10 cellular contexts compared by ENCODE assay signal in genomic region chr12:46160081-46160980, GRCh38.
A peak's percentile ranks its signal among the peaks of the same experiment; 100 is the strongest.
DNase-seq lines count a peak whose midpoint lies in the region; ATAC-seq and TF ChIP-seq lines count a peak whose summit lies in the region.
"Had no signal": no experiment of that assay in that cellular context is flagged by ENCODE, and none has a peak within 500 bp of the region (broad histone marks: within the 10 kb centered on the region; RNA-seq: fewer than 3 reads in every experiment).

No MANE protein-coding gene starts in this region.

- 0 out of 2 replicates have a peak overlapping the region, but pooled peaks have one; percentile 48 for H2AFZ ChIP-seq in OCI-LY1 (ENCODE audit: low read length)

- DNase-seq in HEK293T (ENCODE audit: extremely low spot score) (peak; percentile 40), foreskin fibroblast (peak; percentile 61 to 64), foreskin melanocyte (no peak)
- DNase-seq: activated naive CD8-positive, alpha-beta T cell treated with anti-CD3 and anti-CD28 coated beads, Interleukin-2, amount 10 ng/mL, durations not matched to agents 7 days and 5 days had no signal

- H3K4me3 ChIP-seq in OCI-LY1 (ENCODE audit: low read depth, low read length, poor library complexity, severe bottlenecking) (no peak overlapping the region), foreskin fibroblast (ENCODE audit: low read depth in 1 of 2, low read length in 2 of 2) (no peak overlapping the region), skeletal muscle satellite cell (ENCODE audit: low read length) (no peak overlapping the region)

- CTCF ChIA-PET in HEK293T (lab: Yijun Ruan, JAX), result interaction anchor here (3.2 kb wide), 1 partner anchor 36 kb away, joined by 8 read pairs; no protein-coding TSS in a partner anchor

- H3K9me2 ChIP-seq in OCI-LY1 (ENCODE audit: low read depth, low read length), result no peaks in the 10 kb centered on the region

- H3K79me2 ChIP-seq in OCI-LY1 (ENCODE audit: insufficient read depth, low read length), result no peaks in the 10 kb centered on the region

- H3K27ac ChIP-seq in OCI-LY1 (ENCODE audit: low read depth, low read length, poor library complexity, severe bottlenecking), result no peak overlapping the region
- H3K27ac ChIP-seq: neutrophil had no signal

- H3K4me1 ChIP-seq in OCI-LY1 (ENCODE audit: insufficient read depth, low read length, severe bottlenecking), result peaks cover 23% of the 10 kb centered on the region
- H3K4me1 ChIP-seq in skeletal muscle satellite cell (ENCODE audit: control insufficient read depth, insufficient read depth, low read length), result peaks cover 13% of the 10 kb centered on the region

- POLR2A ChIA-PET in HEK293T (lab: Yijun Ruan, JAX), result interaction anchor here (2.2 kb wide), 1 partner anchor 109 kb away, joined by 9 read pairs; the partner anchor contains the start of gene SLC38A1

- H3K36me3 ChIP-seq in OCI-LY1 (ENCODE audit: insufficient read depth, low read length), result no peaks in the 10 kb centered on the region; the same call in 1 of the 2 replicates
- no peaks in the 10 kb centered on the region for H3K36me3 ChIP-seq in skeletal muscle satellite cell (ENCODE audit: insufficient read depth, low read length)
- H3K36me3 ChIP-seq: neutrophil had no signal

- no peak for ATAC-seq in GM19351 (IDR thresholded peaks at IDR 0.05; ENCODE audit: unreplicated experiment)
- no peak for ATAC-seq in GM18505 (IDR thresholded peaks at IDR 0.05; ENCODE audit: unreplicated experiment)
- no peak for ATAC-seq in HG03039 (IDR thresholded peaks at IDR 0.05; ENCODE audit: unreplicated experiment)

- H3K9me3 ChIP-seq in OCI-LY1 (ENCODE audit: low read length) (0 out of 2 replicates have a peak, but pooled peaks cover 4% of the 10 kb centered on the region), skeletal muscle satellite cell (replicated peaks; ENCODE audit: low read length) (peaks cover 6% of the 10 kb centered on the region)
- H3K9me3 ChIP-seq: neutrophil had no signal

- H3F3A ChIP-seq in OCI-LY1 (ENCODE audit: insufficient read depth, low read length), result no peaks in the 10 kb centered on the region

- no peak for TF ChIP-seq CTCF in OCI-LY1 (IDR thresholded peaks at IDR 0.05; ENCODE audit: low read length)
- no peak for TF ChIP-seq CTCF in foreskin fibroblast (IDR thresholded peaks at IDR 0.05; ENCODE audit: low read depth, low read length)

- no peaks in the 10 kb centered on the region for H4K20me1 ChIP-seq in OCI-LY1 (ENCODE audit: insufficient read depth, low read length)

- TF ChIP-seq POLR2A in GM18505 (IDR thresholded peaks at IDR 0.05; ENCODE audit: borderline replicate concordance, extremely low read depth, insufficient read depth, insufficient read length), result no peak

- no peaks in the 10 kb centered on the region for H3K27me3 ChIP-seq in OCI-LY1 (ENCODE audit: insufficient read depth, low read length)
- H3K27me3 ChIP-seq in skeletal muscle satellite cell (ENCODE audit: control insufficient read depth, insufficient read depth, low read length), result no peaks in the 10 kb centered on the region
- H3K27me3 ChIP-seq: neutrophil had no signal

- H3K4me2 ChIP-seq in OCI-LY1 (ENCODE audit: low read length) (no peak overlapping the region), skeletal muscle satellite cell (ENCODE audit: low read length) (peak overlapping the region; percentile 50)

- H3K9ac ChIP-seq in OCI-LY1 (ENCODE audit: low read length), result no peak overlapping the region
- H3K9ac ChIP-seq in skeletal muscle satellite cell (ENCODE audit: low read depth, low read length), result peak overlapping the region; percentile 22

TF ChIP-seq in HEK293T, 16 proteins besides CTCF, POLR2A, EP300 and RAD21:
- TF ChIP-seq SUZ12 (IDR thresholded peaks at IDR 0.05) (no peak), TARDBP (IDR thresholded peaks at IDR 0.05) (no peak), FOXK2 (IDR thresholded peaks at IDR 0.05) (no peak), CTBP1 (IDR thresholded peaks at IDR 0.05; ENCODE audit: borderline replicate concordance) (peak; percentile 42; the same call in 1 of the 2 replicates), ELF4 (IDR thresholded peaks at IDR 0.05) (no peak), L3MBTL2 (conservative IDR thresholded peaks at IDR 0.05) (no peak), BHLHE40 (IDR thresholded peaks at IDR 0.05; ENCODE audit: borderline replicate concordance) (no peak), FOXA1 (IDR thresholded peaks at IDR 0.05) (no peak), SP1 (IDR thresholded peaks at IDR 0.05) (no peak), PKNOX1 (IDR thresholded peaks at IDR 0.05) (0 out of 2 replicates have a peak, but pooled peaks have one; percentile 36)
